ENCODE assay signal across 21 cellular contexts in genomic region chr13:46079770-46080169, GRCh38. TPM values are rescaled to one million over a fixed set of nuclear protein-coding genes. Genes with fewer than 3 reads are reported as not detected.
DNase-seq lines count a peak whose midpoint lies in the region; ATAC-seq, FAIRE-seq and TF ChIP-seq lines count a peak whose summit lies in the region.
"Had no signal": no experiment of that assay in that cellular context is flagged by ENCODE, and none has a peak within 500 bp of the region (broad histone marks: within the 10 kb centered on the region; RNA-seq: fewer than 3 reads in every experiment).

No MANE protein-coding gene starts in this region.

- no peaks in the 10 kb centered on the region for H3K9me3 ChIP-seq in right atrium auricular region
- H3K9me3 ChIP-seq: SJCRH30 had no signal

- no peaks in the 10 kb centered on the region for H3K4me1 ChIP-seq in right atrium auricular region
- H3K4me1 ChIP-seq: SJCRH30 had no signal

- peaks cover 9% of the 10 kb centered on the region for H3K4me1 Mint-ChIP-seq in activated CD8-positive, alpha-beta memory T cell treated with anti-CD3 and anti-CD28 coated beads, Interleukin-2, amount 10 ng/mL, durations not matched to agents 7 days and 5 days
- peaks cover 4% of the 10 kb centered on the region for H3K4me1 Mint-ChIP-seq in activated T-helper 17 cell treated with anti-CD3 and anti-CD28 coated beads, Interleukin-2, amount 50 U/mL, for 72 hours
- peaks cover 15% of the 10 kb centered on the region for H3K4me1 Mint-ChIP-seq in stimulated activated effector memory CD8-positive, alpha-beta T cell treated with anti-CD3 and anti-CD28 coated beads, Interleukin-12 subunit alpha, Interleukin-12 subunit beta, amount 100 ng/mL, for 72 hours
- H3K4me1 Mint-ChIP-seq: GM23338 had no signal

- H3K4me3 ChIP-seq in right atrium auricular region: no peak overlapping the region
- H3K4me3 ChIP-seq: GM23338, SJCRH30 had no signal

- H3K9me3 Mint-ChIP-seq in activated CD8-positive, alpha-beta memory T cell treated with anti-CD3 and anti-CD28 coated beads, Interleukin-2, amount 10 ng/mL, durations not matched to agents 7 days and 5 days (ENCODE audit: low read depth): no peaks in the 10 kb centered on the region
- no peaks in the 10 kb centered on the region for H3K9me3 Mint-ChIP-seq in activated T-helper 17 cell treated with anti-CD3 and anti-CD28 coated beads, Interleukin-2, amount 50 U/mL, for 72 hours
- H3K9me3 Mint-ChIP-seq in stimulated activated effector memory CD8-positive, alpha-beta T cell treated with anti-CD3 and anti-CD28 coated beads, Interleukin-12 subunit alpha, Interleukin-12 subunit beta, amount 100 ng/mL, for 72 hours: no peaks in the 10 kb centered on the region

- no peak overlapping the region for H3K27ac Mint-ChIP-seq in activated CD8-positive, alpha-beta memory T cell treated with anti-CD3 and anti-CD28 coated beads, Interleukin-2, amount 10 ng/mL, durations not matched to agents 7 days and 5 days
- H3K27ac Mint-ChIP-seq in activated T-helper 17 cell treated with anti-CD3 and anti-CD28 coated beads, Interleukin-2, amount 50 U/mL, for 72 hours: peak overlapping the region; percentile 13
- peak overlapping the region; percentile 23 for H3K27ac Mint-ChIP-seq in stimulated activated effector memory CD8-positive, alpha-beta T cell treated with anti-CD3 and anti-CD28 coated beads, Interleukin-12 subunit alpha, Interleukin-12 subunit beta, amount 100 ng/mL, for 72 hours
- H3K27ac Mint-ChIP-seq: GM23338 had no signal

- ATAC-seq in activated CD8-positive, alpha-beta memory T cell treated with anti-CD3 and anti-CD28 coated beads, Interleukin-2, amount 10 ng/mL, durations not matched to agents 7 days and 5 days: peak; percentile 36
- ATAC-seq in activated T-helper 17 cell treated with anti-CD3 and anti-CD28 coated beads, Interleukin-2, amount 50 U/mL, for 72 hours (replicated peaks): no peak
- ATAC-seq in stimulated activated effector memory CD8-positive, alpha-beta T cell treated with anti-CD3 and anti-CD28 coated beads, Interleukin-12 subunit alpha, Interleukin-12 subunit beta, amount 100 ng/mL, for 72 hours: peak; percentile 56
- no peak for ATAC-seq in HG03196 (IDR thresholded peaks at IDR 0.05; ENCODE audit: unreplicated experiment)
- ATAC-seq: GM23338, Panc1 had no signal

- no peaks in the 10 kb centered on the region for H3K36me3 Mint-ChIP-seq in activated CD8-positive, alpha-beta memory T cell treated with anti-CD3 and anti-CD28 coated beads, Interleukin-2, amount 10 ng/mL, durations not matched to agents 7 days and 5 days
- no peaks in the 10 kb centered on the region for H3K36me3 Mint-ChIP-seq in activated T-helper 17 cell treated with anti-CD3 and anti-CD28 coated beads, Interleukin-2, amount 50 U/mL, for 72 hours (ENCODE audit: low read depth)
- no peaks in the 10 kb centered on the region for H3K36me3 Mint-ChIP-seq in stimulated activated effector memory CD8-positive, alpha-beta T cell treated with anti-CD3 and anti-CD28 coated beads, Interleukin-12 subunit alpha, Interleukin-12 subunit beta, amount 100 ng/mL, for 72 hours

- H3K27me3 ChIP-seq in right atrium auricular region: no peaks in the 10 kb centered on the region
- H3K27me3 ChIP-seq: SJCRH30 had no signal

- H3K27me3 Mint-ChIP-seq in activated CD8-positive, alpha-beta memory T cell treated with anti-CD3 and anti-CD28 coated beads, Interleukin-2, amount 10 ng/mL, durations not matched to agents 7 days and 5 days: peaks cover 2% of the 10 kb centered on the region
- no peaks in the 10 kb centered on the region for H3K27me3 Mint-ChIP-seq in activated T-helper 17 cell treated with anti-CD3 and anti-CD28 coated beads, Interleukin-2, amount 50 U/mL, for 72 hours

- no peak for DNase-seq in activated CD8-positive, alpha-beta memory T cell treated with anti-CD3 and anti-CD28 coated beads, Interleukin-2, amount 10 ng/mL, durations not matched to agents 7 days and 5 days
- DNase-seq in activated CD8-positive, alpha-beta memory T cell treated with anti-CD3 and anti-CD28 coated beads for 24 hours: no peak
- no peak for DNase-seq in GM12892 (ENCODE audit: insufficient read length)
- DNase-seq in stimulated activated effector memory CD8-positive, alpha-beta T cell treated with anti-CD3 and anti-CD28 coated beads, Interleukin-12 subunit alpha, Interleukin-12 subunit beta, amount 100 ng/mL, for 72 hours (ENCODE audit: low spot score in 2 of 2): no peak
- no peak for DNase-seq in right atrium auricular region (ENCODE audit: low spot score)
- no peak for DNase-seq in NCI-H1417 treated with DMSO at 0.1 percent for 48 hours (lab: John Stamatoyannopoulos, UW)
- DNase-seq: C1 segment of cervical spinal cord, HCEC 1CT, KBM-7, MV-4-11, NCI-H187 treated with DMSO at 0.1 percent for 48 hours, NCI-H526, SJCRH30 had no signal

- no peak for TF ChIP-seq CTCF in right atrium auricular region (IDR thresholded peaks at IDR 0.05)

- TF ChIP-seq POLR2A in GM12892 (IDR thresholded peaks at IDR 0.05; ENCODE audit: low read depth, low read length): no peak

- H3K4me3 Mint-ChIP-seq in activated CD8-positive, alpha-beta memory T cell treated with anti-CD3 and anti-CD28 coated beads, Interleukin-2, amount 10 ng/mL, durations not matched to agents 7 days and 5 days: no peak overlapping the region
- no peak overlapping the region for H3K4me3 Mint-ChIP-seq in activated T-helper 17 cell treated with anti-CD3 and anti-CD28 coated beads, Interleukin-2, amount 50 U/mL, for 72 hours
- H3K4me3 Mint-ChIP-seq in stimulated activated effector memory CD8-positive, alpha-beta T cell treated with anti-CD3 and anti-CD28 coated beads, Interleukin-12 subunit alpha, Interleukin-12 subunit beta, amount 100 ng/mL, for 72 hours: no peak overlapping the region
- H3K4me3 Mint-ChIP-seq: GM23338 had no signal

- no peak overlapping the region for H3K27ac ChIP-seq in right atrium auricular region
- H3K27ac ChIP-seq: SJCRH30 had no signal

- peak; percentile 63 for FAIRE-seq in GM12892 (lab: Jason Lieb, UNC)
- FAIRE-seq: A204.1, G401.6, GM19239, HTR-8/SVneo had no signal

- CTCF ChIA-PET in activated CD8-positive, alpha-beta memory T cell treated with anti-CD3 and anti-CD28 coated beads, Interleukin-2, amount 10 ng/mL, durations not matched to agents 7 days and 5 days (lab: Charles Lee): interaction anchor here (1.0 kb wide), 1 partner anchor 27 kb away, joined by 3 read pairs; no protein-coding TSS in a partner anchor

- H3K36me3 ChIP-seq in right atrium auricular region: no peaks in the 10 kb centered on the region
- H3K36me3 ChIP-seq: SJCRH30 had no signal

RNA-seq across cellular contexts. Expression of gene CPB2, which starts 25.1 kb away (rescaled TPM):
- not detected for total RNA-seq in activated CD8-positive, alpha-beta memory T cell treated with anti-CD3 and anti-CD28 coated beads, Interleukin-2, amount 10 ng/mL, durations not matched to agents 7 days and 5 days
- 0.21 TPM for polyA plus RNA-seq in GM12892 (2012; ENCODE audit: missing spikeins)
- total RNA-seq in activated T-helper 17 cell treated with anti-CD3 and anti-CD28 coated beads, Interleukin-2, amount 50 U/mL, for 72 hours: not detected
- not detected for total RNA-seq in right atrium auricular region
- total RNA-seq: GM23338, SJCRH30 had no signal

RNA-seq across cellular contexts. Expression of gene ZC3H13, which starts 27.2 kb away (rescaled TPM):
- 10 to 100 TPM; 38.5 to 41.6 TPM for total RNA-seq in activated CD8-positive, alpha-beta memory T cell treated with anti-CD3 and anti-CD28 coated beads, Interleukin-2, amount 10 ng/mL, durations not matched to agents 7 days and 5 days
- 21.6 TPM for polyA plus RNA-seq in GM12892 (2012; ENCODE audit: missing spikeins)
- 10 to 100 TPM; 33.4 to 46.9 TPM for total RNA-seq in activated T-helper 17 cell treated with anti-CD3 and anti-CD28 coated beads, Interleukin-2, amount 50 U/mL, for 72 hours
- 10 to 100 TPM; 18.2 to 21.0 TPM for total RNA-seq in right atrium auricular region

Comparison
In these comparisons a context has a peak if more than half of its experiments do, and no peak if none do; other contexts are left out.
1. ATAC-seq: peak in activated CD8-positive, alpha-beta memory T cell treated with anti-CD3 and anti-CD28 coated beads, Interleukin-2, amount 10 ng/mL, durations not matched to agents 7 days and 5 days (single experiment) and stimulated activated effector memory CD8-positive, alpha-beta T cell treated with anti-CD3 and anti-CD28 coated beads, Interleukin-12 subunit alpha, Interleukin-12 subunit beta, amount 100 ng/mL, for 72 hours (single experiment); none in activated T-helper 17 cell treated with anti-CD3 and anti-CD28 coated beads, Interleukin-2, amount 50 U/mL, for 72 hours (single experiment) and HG03196 (single experiment).